Comparison of ENCODE assay signal across 8 cellular contexts in the genomic region with DNA sequence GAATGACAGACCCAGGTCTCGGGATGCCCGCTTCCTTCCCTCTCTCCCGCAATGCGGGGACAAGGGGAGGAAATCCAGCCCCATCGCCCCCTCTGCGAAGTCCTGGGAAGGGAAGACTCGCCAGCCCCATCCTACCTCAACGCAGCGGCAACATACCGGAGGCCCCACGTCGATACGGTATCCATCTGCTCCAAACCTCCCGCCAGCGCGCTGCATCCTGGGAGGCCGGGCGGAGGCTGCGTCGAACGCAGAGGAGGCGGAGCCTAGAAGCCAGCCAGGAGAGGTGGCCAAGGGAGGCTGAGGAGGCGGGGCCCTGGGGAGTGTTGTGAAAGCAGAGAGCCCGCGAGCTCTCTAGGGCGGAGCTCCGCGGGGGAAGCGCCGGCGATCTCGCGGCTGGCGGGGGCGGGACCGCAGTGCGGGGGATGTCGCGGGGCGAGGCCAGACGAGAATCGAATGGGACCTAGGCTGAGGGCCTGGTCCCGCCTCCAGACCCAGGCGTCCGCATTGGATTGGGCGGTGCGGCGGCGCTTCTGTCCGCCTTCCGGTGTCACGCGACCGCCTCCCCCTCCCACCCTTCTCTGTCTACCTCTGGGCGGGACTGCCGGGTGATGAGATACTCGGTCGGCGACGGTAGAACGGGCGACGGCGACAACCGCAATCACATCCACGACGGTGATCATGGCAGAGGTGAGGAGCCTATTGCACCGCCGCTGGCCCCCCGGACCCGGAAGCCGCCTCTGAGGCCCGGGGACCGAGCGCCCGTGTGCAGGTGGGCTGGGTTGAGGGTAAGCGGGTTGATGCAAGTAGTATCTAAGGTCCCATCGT. TPM values are rescaled to one million over a fixed set of nuclear protein-coding genes. Genes with fewer than 3 reads are reported as not detected.
DNase-seq lines count a peak whose midpoint lies in the region; ATAC-seq, FAIRE-seq and TF ChIP-seq lines count a peak whose summit lies in the region.

A gene (minus strand): TSS at position 219 of the 825 bp plus-strand sequence. CDS start 7,559 bp downstream, outside the sequence.
A gene (plus strand): TSS at position 571 of the 825 bp plus-strand sequence. CDS start 108 bp downstream, at position 679.

- H3K9me3 ChIP-seq in small intestine (ENCODE audit: control insufficient read depth, low read depth): no peaks in the 10 kb centered on the region

- no peak for TF ChIP-seq CTCF in WI38 (IDR thresholded peaks at IDR 0.05; ENCODE audit: low read depth, low read length)
- TF ChIP-seq CTCF in cardiac fibroblast (IDR thresholded peaks at IDR 0.05; ENCODE audit: low read depth, low read length): no peak

- H3K36me3 ChIP-seq in small intestine (ENCODE audit: control insufficient read depth in 2 of 2, insufficient read depth in 2 of 2, low read length in 2 of 2): no peaks in the 10 kb centered on the region

- WGBS in small intestine, 3 donors: 1 to 27% (median 9%) methylated on average over 39 to 78 of the region's 78 CpGs

- no peaks in the 10 kb centered on the region for H3K27me3 ChIP-seq in small intestine (ENCODE audit: control insufficient read depth in 2 of 2, insufficient read depth in 2 of 2, low read length in 2 of 2)

- peak; percentile 87 for FAIRE-seq in small intestine (lab: Jason Lieb, UNC)

- peak; percentile 54 for TF ChIP-seq POLR2A in GM18951 (IDR thresholded peaks at IDR 0.05; ENCODE audit: extremely low read depth, insufficient read depth, insufficient read length)

- ATAC-seq in HG03175 (IDR thresholded peaks at IDR 0.05; ENCODE audit: unreplicated experiment): peak; percentile 96

- peak; percentile 92 for DNase-seq in AG08396 (ENCODE audit: low spot score)
- DNase-seq in NCI-H2227 treated with DMSO at 0.1 percent for 48 hours (lab: John Stamatoyannopoulos, UW): peak; percentile 96
- peak; percentile 94 to 96 for DNase-seq in cardiac fibroblast (ENCODE audit: low read depth in 2 of 2)
- peak; percentile 88 for DNase-seq in iPS-NIHi11 (ENCODE audit: low spot score)
- DNase-seq in small intestine: peak; percentile 93

- H3K4me1 ChIP-seq in small intestine (ENCODE audit: control insufficient read depth in 2 of 2, insufficient read depth in 1 of 2, low read depth in 1 of 2, low read length in 1 of 2): no peaks in the 10 kb centered on the region

- H3K4me3 ChIP-seq in WI38 (ENCODE audit: low read depth, low read length) (peak within 1 kb of the TSS; percentile 82), cardiac fibroblast (replicated peaks in 1 of 2; ENCODE audit: low read depth in 2 of 2, low read length in 2 of 2) (peak within 1 kb of the TSS; percentile 76 to 84), small intestine (ENCODE audit: low read depth in 1 of 2, low read length in 2 of 2) (peak within 1 kb of the TSS; percentile 59 to 64)

- peak within 1 kb of the TSS; percentile 52 to 82 for H3K27ac ChIP-seq in small intestine (ENCODE audit: low read depth in 1 of 2, low read length in 1 of 2)

- in situ Hi-C loops in GM18951 (cut with MboI; ENCODE audit: low sequenced_read_pairs, unreplicated experiment): no loop called here

RNA-seq across cellular contexts. Expression of the first gene that starts in this region (rescaled TPM):
- polyA plus RNA-seq in small intestine: under 1 TPM in 1 of 3 donors, not detected in 2; 0.49 TPM

RNA-seq across cellular contexts. Expression of the second gene that starts in this region (rescaled TPM):
- 1 to 10 TPM; 3.6 to 4.3 (median 3.8) TPM for polyA plus RNA-seq in small intestine

Comparison
In these comparisons a context has a peak if more than half of its experiments do, and no peak if none do; other contexts are left out.
1. Peak in every context shown above with its lines: DNase-seq, ATAC-seq, H3K4me3 ChIP-seq and H3K27ac ChIP-seq.